Comparison of ENCODE assay signal across 25 cellular contexts in genomic region chr2:233285921-233286320, GRCh38. TPM values are rescaled to one million over a fixed set of nuclear protein-coding genes. Genes with fewer than 3 reads are reported as not detected.
A peak's percentile ranks its signal among the peaks of the same experiment; 100 is the strongest.
DNase-seq lines count a peak whose midpoint lies in the region; ATAC-seq, FAIRE-seq and TF ChIP-seq lines count a peak whose summit lies in the region.
"Had no signal": no experiment of that assay in that cellular context is flagged by ENCODE, and none has a peak within 500 bp of the region (broad histone marks: within the 10 kb centered on the region; RNA-seq: fewer than 3 reads in every experiment).

No MANE protein-coding gene starts in this region.

- H2BK15ac ChIP-seq in IMR-90 (ENCODE audit: low read depth, low read length): no peak overlapping the region
- H2BK15ac ChIP-seq in H1 (ENCODE audit: low read length): no peak overlapping the region

- no peaks in the 10 kb centered on the region for H3K9me3 ChIP-seq in IMR-90 (ENCODE audit: control insufficient read depth, insufficient read depth, low read length)
- no peaks in the 10 kb centered on the region for H3K9me3 ChIP-seq in H1 (ENCODE audit: insufficient read depth in 2 of 2, low read depth in 1 of 2, low read length in 1 of 2)
- no peaks in the 10 kb centered on the region for H3K9me3 ChIP-seq in neural progenitor cell (ENCODE audit: low read depth)
- H3K9me3 ChIP-seq in upper lobe of left lung: no peaks in the 10 kb centered on the region
- H3K9me3 ChIP-seq: mucosa of descending colon had no signal

- H3K79me2 ChIP-seq in H1 (ENCODE audit: control insufficient read depth in 1 of 2, insufficient read depth in 2 of 2, low read length in 2 of 2) (peaks cover 0 to 3% of the 10 kb centered on the region in 2 experiments; a peak in 1 of 4 replicates), neural progenitor cell (ENCODE audit: low read depth) (no peaks in the 10 kb centered on the region)

- H3K4me2 ChIP-seq in IMR-90 (ENCODE audit: low read depth, low read length) (no peak overlapping the region), H1 (ENCODE audit: insufficient read depth in 1 of 2, low read depth in 2 of 2, low read length in 2 of 2) (no peak overlapping the region), neural progenitor cell (no peak overlapping the region)

- no peak for TF ChIP-seq CTCF in activated CD8-positive, alpha-beta T cell treated with anti-CD3 and anti-CD28 coated beads for 36 hours (IDR thresholded peaks at IDR 0.05)
- TF ChIP-seq CTCF in IMR-90 (conservative IDR thresholded peaks at IDR 0.05; ENCODE audit: low read depth, low read length) (no peak), H1 (IDR thresholded peaks at IDR 0.05; ENCODE audit: control extremely low read depth in 1 of 3, insufficient read depth in 1 of 3, low read depth in 1 of 3, low read length in 3 of 3) (no peak), neural progenitor cell (IDR thresholded peaks at IDR 0.05) (no peak), upper lobe of left lung (IDR thresholded peaks at IDR 0.05) (no peak)

- H2AK5ac ChIP-seq in IMR-90 (ENCODE audit: low read depth, low read length): no peak overlapping the region
- H2AK5ac ChIP-seq in H1 (ENCODE audit: low read depth, low read length): no peak overlapping the region

- H2BK120ac ChIP-seq in IMR-90 (ENCODE audit: low read depth, low read length): no peak overlapping the region
- no peak overlapping the region for H2BK120ac ChIP-seq in H1 (replicated peaks; ENCODE audit: low read depth, low read length)

- H4K8ac ChIP-seq in IMR-90 (ENCODE audit: low read depth in 2 of 2, low read length in 2 of 2) (no peak overlapping the region), H1 (ENCODE audit: extremely low read depth, insufficient read depth, low read length) (peak overlapping the region; percentile 35; the same call in 1 of the 2 replicates)

- BruUV-seq in IMR-90 (replicated peaks; lab: Mats Ljungman, UMichigan): no TSS peak

- POLR2A ChIA-PET in activated CD8-positive, alpha-beta T cell treated with anti-CD3 and anti-CD28 coated beads, Interleukin-2, amount 10 ng/mL, durations not matched to agents 7 days and 5 days (lab: Charles Lee): no interaction called here
- POLR2A ChIA-PET in activated CD8-positive, alpha-beta T cell treated with anti-CD3 and anti-CD28 coated beads for 36 hours (lab: Charles Lee): no interaction called here
- POLR2A ChIA-PET in IMR-90 (lab: Charles Lee; ENCODE audit: unreplicated experiment): no interaction called here
- POLR2A ChIA-PET in H1 (lab: Charles Lee; ENCODE audit: partially characterized antibody): interaction anchor here (1.6 kb wide), 1 partner anchor 11 kb away, joined by 8 read pairs; no protein-coding TSS in a partner anchor

- H3K4ac ChIP-seq in IMR-90 (ENCODE audit: low read depth, low read length) (no peak overlapping the region), H1 (replicated peaks; ENCODE audit: insufficient read length, low read depth, low read length) (no peak overlapping the region)

- H4K5ac ChIP-seq in IMR-90 (ENCODE audit: low read depth, low read length) (no peak overlapping the region), H1 (ENCODE audit: insufficient read length, low read depth, low read length) (no peak overlapping the region)

- peaks cover 12% of the 10 kb centered on the region for H3K4me1 Mint-ChIP-seq in activated CD8-positive, alpha-beta T cell treated with anti-CD3 and anti-CD28 coated beads, Interleukin-2, amount 10 ng/mL, durations not matched to agents 7 days and 5 days (ENCODE audit: low read depth)
- peaks cover 21% of the 10 kb centered on the region for H3K4me1 Mint-ChIP-seq in activated CD8-positive, alpha-beta T cell treated with anti-CD3 and anti-CD28 coated beads for 36 hours (ENCODE audit: low read depth)
- H3K4me1 Mint-ChIP-seq in neural progenitor cell: peaks cover 12% of the 10 kb centered on the region

- H3K23ac ChIP-seq in IMR-90 (ENCODE audit: low read depth, low read length) (no peak overlapping the region), H1 (ENCODE audit: insufficient read length) (no peak overlapping the region)

- no peaks in the 10 kb centered on the region for H3K9me3 Mint-ChIP-seq in activated CD8-positive, alpha-beta T cell treated with anti-CD3 and anti-CD28 coated beads, Interleukin-2, amount 10 ng/mL, durations not matched to agents 7 days and 5 days (ENCODE audit: insufficient read depth)
- no peaks in the 10 kb centered on the region for H3K9me3 Mint-ChIP-seq in activated CD8-positive, alpha-beta T cell treated with anti-CD3 and anti-CD28 coated beads for 36 hours
- H3K9me3 Mint-ChIP-seq in neural progenitor cell: no peaks in the 10 kb centered on the region

- CTCF ChIA-PET in activated CD8-positive, alpha-beta T cell treated with anti-CD3 and anti-CD28 coated beads, Interleukin-2, amount 10 ng/mL, durations not matched to agents 7 days and 5 days (lab: Charles Lee): no interaction called here
- CTCF ChIA-PET in activated CD8-positive, alpha-beta T cell treated with anti-CD3 and anti-CD28 coated beads for 36 hours (lab: Charles Lee): interaction anchor here (2.1 kb wide), 1 partner anchor 157 kb away, joined by 5 read pairs; no protein-coding TSS in a partner anchor
- CTCF ChIA-PET in IMR-90 (lab: Yijun Ruan, JAX): no interaction called here
- CTCF ChIA-PET in H1 (lab: Charles Lee; ENCODE audit: partially characterized antibody): interaction anchor here (0.8 to 1.6 kb wide), 3 partner anchors 18 to 208 kb away, joined by 3 read pairs; no protein-coding TSS in a partner anchor

- no peaks in the 10 kb centered on the region for H3F3A ChIP-seq in neural progenitor cell (ENCODE audit: low read depth)

- H3K23me2 ChIP-seq in H1 (ENCODE audit: low read depth, low read length): no peaks in the 10 kb centered on the region

- H3K9ac ChIP-seq in IMR-90 (ENCODE audit: low read depth, low read length) (no peak overlapping the region), H1 (replicated peaks in 1 of 4; ENCODE audit: extremely low read depth in 1 of 4, low read depth in 3 of 4, low read length in 3 of 4) (no peak overlapping the region), neural progenitor cell (no peak overlapping the region)

- dilution Hi-C loops in IMR-90 (cut with HindIII; ENCODE audit: low sequenced_read_pairs, unreplicated experiment): no loop called here

- TF ChIP-seq POLR2A in IMR-90 (IDR thresholded peaks at IDR 0.05; ENCODE audit: low read depth, low read length): no peak
- TF ChIP-seq POLR2A in H1 (IDR thresholded peaks at IDR 0.05; ENCODE audit: control extremely low read depth in 1 of 2, low read depth in 2 of 2, low read length in 2 of 2): no peak
- TF ChIP-seq POLR2A in upper lobe of left lung (IDR thresholded peaks at IDR 0.05): no peak

- intact Hi-C loops in activated CD8-positive, alpha-beta T cell treated with anti-CD3 and anti-CD28 coated beads for 36 hours (cut with micrococcal nuclease): no loop called here
- intact Hi-C loops in IMR-90 (cut with micrococcal nuclease): no loop called here

- no peak overlapping the region for H2BK12ac ChIP-seq in H1 (ENCODE audit: low read depth, low read length)

- H3K18ac ChIP-seq in IMR-90 (ENCODE audit: low read depth, low read length): no peak overlapping the region
- no peak overlapping the region for H3K18ac ChIP-seq in H1 (ENCODE audit: extremely low read depth, low read length)

- H3K79me1 ChIP-seq in IMR-90 (ENCODE audit: low read depth in 1 of 2, low read length in 2 of 2) (peaks cover 10 to 11% of the 10 kb centered on the region in 2 experiments; a peak in 2 of 4 replicates), H1 (ENCODE audit: low read depth, low read length) (no peaks in the 10 kb centered on the region)

- H3K27ac ChIP-seq in IMR-90 (ENCODE audit: insufficient read depth, low read length) (no peak overlapping the region), H1 (ENCODE audit: low read depth, low read length) (no peak overlapping the region), neural progenitor cell (no peak overlapping the region), upper lobe of left lung (no peak overlapping the region)
- H3K27ac ChIP-seq: 22Rv1, HL-60 had no signal

- FAIRE-seq in H1 (lab: Jason Lieb, UNC): no peak
- FAIRE-seq: urothelium cell line had no signal

- H4K20me1 ChIP-seq in IMR-90 (ENCODE audit: insufficient read depth, low read length): peaks cover 5% of the 10 kb centered on the region; the same call in 1 of the 2 replicates
- peaks cover 2 to 7% of the 10 kb centered on the region in 2 experiments for H4K20me1 ChIP-seq in H1 (replicated peaks in 1 of 2; ENCODE audit: control insufficient read depth in 1 of 2, insufficient read depth in 2 of 2, low read length in 2 of 2)
- peaks cover 22% of the 10 kb centered on the region for H4K20me1 ChIP-seq in neural progenitor cell (ENCODE audit: low read depth)

- peak overlapping the region; percentile 3 for H3K27ac Mint-ChIP-seq in activated CD8-positive, alpha-beta T cell treated with anti-CD3 and anti-CD28 coated beads, Interleukin-2, amount 10 ng/mL, durations not matched to agents 7 days and 5 days
- no peak overlapping the region for H3K27ac Mint-ChIP-seq in activated CD8-positive, alpha-beta T cell treated with anti-CD3 and anti-CD28 coated beads for 36 hours
- peak overlapping the region; percentile 84 for H3K27ac Mint-ChIP-seq in neural progenitor cell
- H3K27ac Mint-ChIP-seq: activated CD4-positive, alpha-beta T cell treated with anti-CD3 and anti-CD28 coated beads for 36 hours; activated CD8-positive, alpha-beta memory T cell treated with anti-CD3 and anti-CD28 coated beads, Interleukin-2, amount 10 ng/mL, durations not matched to agents 7 days and 5 days had no signal

- no peak overlapping the region for H3K4me3 Mint-ChIP-seq in activated CD8-positive, alpha-beta T cell treated with anti-CD3 and anti-CD28 coated beads, Interleukin-2, amount 10 ng/mL, durations not matched to agents 7 days and 5 days
- no peak overlapping the region for H3K4me3 Mint-ChIP-seq in activated CD8-positive, alpha-beta T cell treated with anti-CD3 and anti-CD28 coated beads for 36 hours
- no peak overlapping the region for H3K4me3 Mint-ChIP-seq in neural progenitor cell
- H3K4me3 Mint-ChIP-seq: activated CD4-positive, alpha-beta T cell treated with anti-CD3 and anti-CD28 coated beads for 36 hours; activated CD8-positive, alpha-beta memory T cell treated with anti-CD3 and anti-CD28 coated beads, Interleukin-2, amount 10 ng/mL, durations not matched to agents 7 days and 5 days had no signal

- H3K36me3 Mint-ChIP-seq in activated CD8-positive, alpha-beta T cell treated with anti-CD3 and anti-CD28 coated beads, Interleukin-2, amount 10 ng/mL, durations not matched to agents 7 days and 5 days (ENCODE audit: low read depth): peaks cover 72% of the 10 kb centered on the region
- H3K36me3 Mint-ChIP-seq in activated CD8-positive, alpha-beta T cell treated with anti-CD3 and anti-CD28 coated beads for 36 hours (ENCODE audit: low read depth): peaks cover 59% of the 10 kb centered on the region
- H3K36me3 Mint-ChIP-seq in neural progenitor cell: peaks cover 42% of the 10 kb centered on the region

- TF ChIP-seq RAD21 in IMR-90 (IDR thresholded peaks at IDR 0.05; ENCODE audit: low read length) (no peak), H1 (IDR thresholded peaks at IDR 0.05 in 1 of 2, conservative IDR thresholded peaks at IDR 0.05 in 1 of 2; ENCODE audit: low read depth in 2 of 2, low read length in 2 of 2) (no peak)

- no peak overlapping the region for H2AK9ac ChIP-seq in IMR-90 (replicated peaks; ENCODE audit: low read depth, low read length, poor library complexity)

- H4K91ac ChIP-seq in IMR-90 (ENCODE audit: insufficient read depth, low read depth, low read length) (no peak overlapping the region), H1 (replicated peaks; ENCODE audit: insufficient read length, low read length) (no peak overlapping the region)

- H3K56ac ChIP-seq in IMR-90 (ENCODE audit: extremely low read depth, insufficient read depth, low read length): no peak overlapping the region
- no peak overlapping the region for H3K56ac ChIP-seq in H1 (replicated peaks; ENCODE audit: insufficient read length, low read depth, low read length)

- no peak overlapping the region for H2BK5ac ChIP-seq in IMR-90 (ENCODE audit: low read depth, low read length, poor library complexity, severe bottlenecking)
- no peak overlapping the region for H2BK5ac ChIP-seq in H1 (ENCODE audit: low read depth, low read length)

- H3K36me3 ChIP-seq in IMR-90 (ENCODE audit: control insufficient read depth, insufficient read depth, low read length) (peaks cover 44% of the 10 kb centered on the region), H1 (ENCODE audit: control insufficient read depth in 2 of 4, insufficient read depth in 4 of 4, low read length in 3 of 4) (peaks cover 23 to 74% (median 60%) of the 10 kb centered on the region in 4 experiments), neural progenitor cell (peaks cover 6% of the 10 kb centered on the region), upper lobe of left lung (peaks cover 15 to 85% (median 73%) of the 10 kb centered on the region in 4 donors)

- peaks cover 17% of the 10 kb centered on the region; the same call in 1 of the 2 replicates for H3K9me1 ChIP-seq in IMR-90 (ENCODE audit: insufficient read depth, low read length)

- in situ Hi-C loops in IMR-90 (cut with MboI; ENCODE audit: low sequenced_read_pairs): loop anchor here (10.0 kb wide), 1 partner anchor 159 kb away; no protein-coding TSS in a partner anchor

- H3K4me1 ChIP-seq in IMR-90 (ENCODE audit: control insufficient read depth, insufficient read depth, low read length) (peaks cover 6% of the 10 kb centered on the region; the same call in 1 of the 2 replicates), H1 (replicated peaks in 1 of 4; ENCODE audit: control insufficient read depth in 3 of 4, insufficient read depth in 4 of 4, low read length in 3 of 4) (no peaks in the 10 kb centered on the region), neural progenitor cell (peaks cover 8% of the 10 kb centered on the region), upper lobe of left lung (peaks cover 0 to 16% (median 4%) of the 10 kb centered on the region in 4 donors)

- ATAC-seq in activated CD8-positive, alpha-beta T cell treated with anti-CD3 and anti-CD28 coated beads, Interleukin-2, amount 10 ng/mL, durations not matched to agents 7 days and 5 days: no peak
- ATAC-seq in activated CD8-positive, alpha-beta T cell treated with anti-CD3 and anti-CD28 coated beads for 36 hours: no peak
- ATAC-seq in IMR-90 (ENCODE audit: low read depth) (peak; percentile 72), GM18873 (IDR thresholded peaks at IDR 0.05; ENCODE audit: low FRiP score, unreplicated experiment) (no peak), upper lobe of left lung (ENCODE audit: low FRiP score in 2 of 2) (no peak)
- ATAC-seq: activated CD4-positive, alpha-beta T cell treated with anti-CD3 and anti-CD28 coated beads for 36 hours; activated CD8-positive, alpha-beta memory T cell treated with anti-CD3 and anti-CD28 coated beads, Interleukin-2, amount 10 ng/mL, durations not matched to agents 7 days and 5 days; esophagus mucosa; mucosa of descending colon had no signal

- no peak overlapping the region for H3K14ac ChIP-seq in IMR-90 (replicated peaks; ENCODE audit: low read depth, low read length)
- no peak overlapping the region for H3K14ac ChIP-seq in H1 (ENCODE audit: insufficient read length)

- TF ChIP-seq EP300 in H1 (IDR thresholded peaks at IDR 0.05; ENCODE audit: borderline replicate concordance in 1 of 2, low read depth in 2 of 2, low read length in 2 of 2) (no peak), upper lobe of left lung (IDR thresholded peaks at IDR 0.05) (no peak)

- no CpG with 5 or more reads among the region's 5 CpGs for WGBS in IMR-90 (ENCODE audit: extremely low coverage in 2 of 2, insufficient read length in 1 of 2), 2 experiments
- WGBS in H1 (ENCODE audit: extremely low coverage in 1 of 2, insufficient coverage in 1 of 2, insufficient read length in 1 of 2, insufficient replicate concordance in 2 of 2, low coverage in 1 of 2, low lambda C conversion rate in 2 of 2, missing lambda C conversion rate in 1 of 2), 2 experiments: 93% methylated on average over 5 of the region's 5 CpGs; no CpG with 5 or more reads in 1 of the 2 experiments
- 86 to 88% methylated on average over 5 of the region's 5 CpGs for WGBS in upper lobe of left lung, 2 donors

- no peak for DNase-seq in activated CD8-positive, alpha-beta T cell treated with anti-CD3 and anti-CD28 coated beads, Interleukin-2, amount 10 ng/mL, durations not matched to agents 7 days and 5 days
- DNase-seq in activated CD8-positive, alpha-beta T cell treated with anti-CD3 and anti-CD28 coated beads for 36 hours: no peak
- peak; percentile 53 for DNase-seq in IMR-90
- no peak for DNase-seq in H1 (ENCODE audit: low read depth in 1 of 2, low spot score in 2 of 2)
- DNase-seq in neural progenitor cell (ENCODE audit: low spot score): no peak
- no peak for DNase-seq in GOT3 (lab: John Stamatoyannopoulos, UW)
- no peak for DNase-seq in upper lobe of left lung
- DNase-seq: activated CD4-positive, alpha-beta T cell treated with anti-CD3 and anti-CD28 coated beads for 36 hours; activated CD8-positive, alpha-beta memory T cell treated with anti-CD3 and anti-CD28 coated beads, Interleukin-2, amount 10 ng/mL, durations not matched to agents 7 days and 5 days; cerebellar nuclear complex; effector CD4-positive, alpha-beta T cell; mucosa of descending colon; NCI-H146; NCI-H2171 treated with DMSO at 0.1 percent for 48 hours; NCI-H526 treated with DMSO at 0.1 percent for 48 hours; stimulated activated CD4-positive, alpha-beta T cell treated with anti-CD3 and anti-CD28 coated beads, Interleukin-12 subunit alpha, Interleukin-12 subunit beta, amount 100 ng/mL, for 4 hours; SW 1271 had no signal

- H3K4me3 ChIP-seq in IMR-90 (ENCODE audit: insufficient read depth, low read depth, low read length) (no peak overlapping the region), H1 (ENCODE audit: extremely low read depth in 1 of 4, insufficient read depth in 2 of 4, low read depth in 3 of 4, low read length in 4 of 4) (no peak overlapping the region), neural progenitor cell (no peak overlapping the region), upper lobe of left lung (no peak overlapping the region)
- H3K4me3 ChIP-seq: mucosa of descending colon had no signal

- H2BK20ac ChIP-seq in IMR-90 (ENCODE audit: low read depth, low read length): no peak overlapping the region
- H2BK20ac ChIP-seq in H1 (ENCODE audit: low read length): no peak overlapping the region

- no peaks in the 10 kb centered on the region for H3K27me3 Mint-ChIP-seq in activated CD8-positive, alpha-beta T cell treated with anti-CD3 and anti-CD28 coated beads, Interleukin-2, amount 10 ng/mL, durations not matched to agents 7 days and 5 days (ENCODE audit: low read depth)
- no peaks in the 10 kb centered on the region for H3K27me3 Mint-ChIP-seq in activated CD8-positive, alpha-beta T cell treated with anti-CD3 and anti-CD28 coated beads for 36 hours
- H3K27me3 Mint-ChIP-seq in neural progenitor cell (ENCODE audit: insufficient read depth, low read depth): no peaks in the 10 kb centered on the region
- H3K27me3 Mint-ChIP-seq: activated CD4-positive, alpha-beta T cell treated with anti-CD3 and anti-CD28 coated beads for 36 hours; activated CD8-positive, alpha-beta memory T cell treated with anti-CD3 and anti-CD28 coated beads, Interleukin-2, amount 10 ng/mL, durations not matched to agents 7 days and 5 days had no signal

- H3K27me3 ChIP-seq in IMR-90 (ENCODE audit: control insufficient read depth, insufficient read depth, low read length) (no peaks in the 10 kb centered on the region), H1 (replicated peaks in 1 of 4; ENCODE audit: control insufficient read depth in 3 of 4, extremely low read depth in 1 of 4, insufficient read depth in 3 of 4, low read length in 3 of 4) (no peaks in the 10 kb centered on the region), neural progenitor cell (no peaks in the 10 kb centered on the region), upper lobe of left lung (no peaks in the 10 kb centered on the region)

- no peak overlapping the region for H2AFZ ChIP-seq in IMR-90 (replicated peaks; ENCODE audit: low read length, poor library complexity)
- H2AFZ ChIP-seq in H1 (ENCODE audit: low read length): no peak overlapping the region
- no peak overlapping the region for H2AFZ ChIP-seq in neural progenitor cell (replicated peaks)

RNA-seq across cellular contexts. Expression of gene SAG, which starts 21.7 kb away (rescaled TPM):
- under 1 TPM in 1 of 2 experiments, not detected in 1; 0.05 TPM for total RNA-seq in activated CD8-positive, alpha-beta T cell treated with anti-CD3 and anti-CD28 coated beads, Interleukin-2, amount 10 ng/mL, durations not matched to agents 7 days and 5 days
- total RNA-seq in activated CD8-positive, alpha-beta T cell treated with anti-CD3 and anti-CD28 coated beads for 36 hours: not detected
- total RNA-seq in IMR-90 (2012; rRNA removed) (not detected in 2 replicates), neural progenitor cell (ENCODE audit: low replicate concordance) (0.03 TPM in 1 of 2 replicates, not detected in the other), upper lobe of left lung (under 1 TPM in 1 of 6 donors, not detected in 5; 0.17 TPM)
- polyA plus RNA-seq in IMR-90 (2012; rRNA removed) (not detected in 2 replicates), H1 (2011; rRNA removed) (not detected in 2 replicates)
- not detected in 2 replicates for polyA plus RNA-seq in IMR-90 (2012; cell fraction: cytosol; rRNA removed)
- polyA plus RNA-seq in IMR-90 (2012; cell fraction: nucleus; rRNA removed; ENCODE audit: low replicate concordance): not detected in 2 replicates
- not detected in 2 replicates for total RNA-seq in H1 (2021; fragmentation: NEBNext Ultra II Directional; extraction: Animal tissue kit (Norgen Biotek cat#: 25700))
- not detected for polyA plus RNA-seq in H1 (2011; cell fraction: cytosol; rRNA removed)
- not detected for polyA plus RNA-seq in H1 (2011; cell fraction: nucleus; rRNA removed)
- polyA plus RNA-seq in H1 (2012, experiment 1 of 2): not detected in 4 replicates
- not detected for polyA plus RNA-seq in H1 (2012, experiment 2 of 2)
- polyA plus RNA-seq in H1 (2013, experiment 1 of 2): not detected
- not detected for polyA plus RNA-seq in H1 (2013, experiment 2 of 2)
- polyA minus RNA-seq in H1 (2011; rRNA and poly(A)+ RNA removed): not detected in 2 replicates
- polyA minus RNA-seq in H1 (2011; cell fraction: cytosol; rRNA and poly(A)+ RNA removed): not detected
- polyA minus RNA-seq in H1 (2011; cell fraction: nucleus; rRNA and poly(A)+ RNA removed): not detected
- total RNA-seq: esophagus mucosa, G401, liver had no signal
- polyA plus RNA-seq: BJ, liver had no signal

RNA-seq across cellular contexts. Expression of gene ATG16L1, which starts 34.4 kb away (rescaled TPM):
- total RNA-seq in activated CD8-positive, alpha-beta T cell treated with anti-CD3 and anti-CD28 coated beads, Interleukin-2, amount 10 ng/mL, durations not matched to agents 7 days and 5 days: 10 to 100 TPM; 47.2 to 50.5 TPM
- total RNA-seq in activated CD8-positive, alpha-beta T cell treated with anti-CD3 and anti-CD28 coated beads for 36 hours: 10 to 100 TPM; 22.1 to 24.4 TPM
- total RNA-seq in IMR-90 (2012; rRNA removed) (26.2 and 26.9 TPM in 2 replicates), neural progenitor cell (ENCODE audit: low replicate concordance) (25.3 and 29.9 TPM in 2 replicates), upper lobe of left lung (10 to 100 TPM; 22.8 to 33.3 (median 26.4) TPM)
- polyA plus RNA-seq in IMR-90 (2012; rRNA removed) (17.6 and 20.0 TPM in 2 replicates), H1 (2011; rRNA removed) (18.3 and 19.8 TPM in 2 replicates)
- 14.7 and 16.6 TPM in 2 replicates for polyA plus RNA-seq in IMR-90 (2012; cell fraction: cytosol; rRNA removed)
- 38.1 and 55.3 TPM in 2 replicates for polyA plus RNA-seq in IMR-90 (2012; cell fraction: nucleus; rRNA removed; ENCODE audit: low replicate concordance)
- 28.5 and 31.0 TPM in 2 replicates for total RNA-seq in H1 (2021; fragmentation: NEBNext Ultra II Directional; extraction: Animal tissue kit (Norgen Biotek cat#: 25700))
- 28.9 TPM for polyA plus RNA-seq in H1 (2011; cell fraction: cytosol; rRNA removed)
- polyA plus RNA-seq in H1 (2011; cell fraction: nucleus; rRNA removed): 56.7 TPM
- polyA plus RNA-seq in H1 (2012, experiment 1 of 2): 18.7 to 22.8 TPM (median 22.5 TPM) in 4 replicates
- 6.5 TPM for polyA plus RNA-seq in H1 (2012, experiment 2 of 2)
- 16.0 TPM for polyA plus RNA-seq in H1 (2013, experiment 1 of 2)
- polyA plus RNA-seq in H1 (2013, experiment 2 of 2): 15.4 TPM
- 27.3 and 34.8 TPM in 2 replicates for polyA minus RNA-seq in H1 (2011; rRNA and poly(A)+ RNA removed)
- polyA minus RNA-seq in H1 (2011; cell fraction: cytosol; rRNA and poly(A)+ RNA removed): 22.7 TPM
- polyA minus RNA-seq in H1 (2011; cell fraction: nucleus; rRNA and poly(A)+ RNA removed): 75.0 TPM

Comparison
In these comparisons a context has a peak if more than half of its experiments do, and no peak if none do; other contexts are left out.
1. CTCF ChIA-PET loops: an anchor here in activated CD8-positive, alpha-beta T cell treated with anti-CD3 and anti-CD28 coated beads for 36 hours (2.1 kb wide) and H1 (0.8 to 1.6 kb wide); none called in activated CD8-positive, alpha-beta T cell treated with anti-CD3 and anti-CD28 coated beads, Interleukin-2, amount 10 ng/mL, durations not matched to agents 7 days and 5 days and IMR-90.